In the genomic region with DNA sequence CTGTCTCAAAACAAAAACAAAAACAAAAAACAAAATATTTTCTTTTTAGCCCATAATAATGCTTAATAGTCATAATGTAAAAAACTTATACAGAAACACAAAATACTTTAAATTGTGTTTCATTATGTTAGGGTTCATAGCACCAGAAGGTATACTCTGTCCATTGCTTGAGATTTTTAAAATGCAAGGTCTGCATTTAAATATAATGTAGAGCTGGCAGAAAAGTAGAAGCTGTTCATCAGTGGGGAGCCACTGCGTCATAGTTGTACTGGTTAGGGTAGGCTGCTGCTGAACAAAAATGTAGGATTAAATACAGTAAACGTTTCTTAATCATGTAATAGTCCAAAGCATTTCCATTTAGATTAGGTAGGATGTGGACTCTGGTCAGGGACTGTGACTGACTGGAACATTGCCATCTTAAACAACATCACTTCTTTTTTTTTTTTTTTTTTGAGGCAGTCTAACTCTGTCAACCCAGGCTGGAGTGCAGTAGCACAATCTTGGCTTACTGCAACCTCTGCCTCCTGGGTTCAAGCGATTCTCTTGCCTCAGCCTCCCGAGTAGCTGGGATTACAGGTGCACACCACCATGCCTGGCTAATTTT, we compare ENCODE assay signal across 22 cellular contexts.
DNase-seq lines count a peak whose midpoint lies in the region; ATAC-seq, FAIRE-seq and TF ChIP-seq lines count a peak whose summit lies in the region.
"Had no signal": no experiment of that assay in that cellular context is flagged by ENCODE, and none has a peak within 500 bp of the region (broad histone marks: within the 10 kb centered on the region; RNA-seq: fewer than 3 reads in every experiment).

No MANE protein-coding gene starts in this region.

- CTCF ChIA-PET in IMR-90 (lab: Yijun Ruan, JAX): interaction anchor here (0.7 kb wide), 1 partner anchor 57 kb away, joined by 5 read pairs; no protein-coding TSS in a partner anchor

- DNase-seq in IMR-90 (no peak), left colon (no peak), right lobe of liver (peak in 1 of 3 donors; percentile 47), small intestine (peak; percentile 84), H7 (no peak), SW480 (ENCODE audit: low spot score) (no peak)
- DNase-seq in activated naive CD4-positive, alpha-beta T cell treated with Interleukin-2 at 50 U/mL for 16 hours: no peak
- DNase-seq: ACHN; BE2C; C1 segment of cervical spinal cord; CD4-positive, CD25-positive, alpha-beta regulatory T cell; CD8-positive, alpha-beta memory T cell; COR-L47; HFFc6 had no signal

- no peaks in the 10 kb centered on the region for H3K9me1 ChIP-seq in IMR-90 (ENCODE audit: insufficient read depth, low read length)

- no peak overlapping the region for H2BK15ac ChIP-seq in IMR-90 (ENCODE audit: low read depth, low read length)

- no TSS peak for BruUV-seq in IMR-90 (replicated peaks; lab: Mats Ljungman, UMichigan)

- no peaks in the 10 kb centered on the region; a peak in 1 of 4 replicates for H3K79me1 ChIP-seq in IMR-90 (ENCODE audit: low read depth in 1 of 2, low read length in 2 of 2)

- H3K4me3 ChIP-seq in IMR-90 (ENCODE audit: insufficient read depth, low read depth, low read length) (no peak overlapping the region), right lobe of liver (no peak overlapping the region), small intestine (ENCODE audit: low read depth in 1 of 2, low read length in 2 of 2) (no peak overlapping the region), H7 (ENCODE audit: insufficient read depth, low read depth, low read length) (no peak overlapping the region)
- H3K4me3 ChIP-seq: GM23338 had no signal

- 0 out of 2 replicates have a peak, but pooled peaks cover 2% of the 10 kb centered on the region for H3K36me3 ChIP-seq in IMR-90 (ENCODE audit: control insufficient read depth, insufficient read depth, low read length)
- peaks cover 0 to 1% (median 0%) of the 10 kb centered on the region in 4 donors for H3K36me3 ChIP-seq in right lobe of liver
- H3K36me3 ChIP-seq in small intestine (ENCODE audit: control insufficient read depth in 2 of 2, insufficient read depth in 2 of 2, low read length in 2 of 2): peaks cover 0 to 3% of the 10 kb centered on the region in 2 donors
- H3K36me3 ChIP-seq in H7 (replicated peaks; ENCODE audit: control insufficient read depth, insufficient read depth, low read length): no peaks in the 10 kb centered on the region
- H3K36me3 ChIP-seq: BE2C had no signal

- H3K4me2 ChIP-seq in IMR-90 (ENCODE audit: low read depth, low read length): no peak overlapping the region
- H3K4me2 ChIP-seq: GM23338 had no signal

- dilution Hi-C loops in IMR-90 (cut with HindIII; ENCODE audit: low sequenced_read_pairs, unreplicated experiment): no loop called here

- no peak overlapping the region for H2BK5ac ChIP-seq in IMR-90 (ENCODE audit: low read depth, low read length, poor library complexity, severe bottlenecking)

- no peak for FAIRE-seq in small intestine (lab: Jason Lieb, UNC)
- FAIRE-seq: D721Med, GM12891, H54, HTR-8/SVneo had no signal

- no peak overlapping the region for H3K9ac ChIP-seq in IMR-90 (ENCODE audit: low read depth, low read length)

- no peaks in the 10 kb centered on the region for H4K20me1 ChIP-seq in IMR-90 (ENCODE audit: insufficient read depth, low read length)

- in situ Hi-C loops in IMR-90 (cut with MboI; ENCODE audit: low sequenced_read_pairs): no loop called here

- H3K4ac ChIP-seq in IMR-90 (ENCODE audit: low read depth, low read length): no peak overlapping the region

- H3K23ac ChIP-seq in IMR-90 (ENCODE audit: low read depth, low read length): no peak overlapping the region

- no peak overlapping the region for H4K8ac ChIP-seq in IMR-90 (ENCODE audit: low read depth in 2 of 2, low read length in 2 of 2)

- no peak overlapping the region for H2AK9ac ChIP-seq in IMR-90 (replicated peaks; ENCODE audit: low read depth, low read length, poor library complexity)

- H2BK20ac ChIP-seq in IMR-90 (ENCODE audit: low read depth, low read length): no peak overlapping the region

- ATAC-seq in IMR-90 (ENCODE audit: low read depth) (no peak), left colon (peak; percentile 95), right lobe of liver (peak; percentile 82 to 92 (median 90)), GM18517 (IDR thresholded peaks at IDR 0.05; ENCODE audit: unreplicated experiment) (no peak)
- ATAC-seq: GM23338, HCT116 had no signal

- TF ChIP-seq RAD21 in IMR-90 (IDR thresholded peaks at IDR 0.05; ENCODE audit: low read length): no peak

- H2BK120ac ChIP-seq in IMR-90 (ENCODE audit: low read depth, low read length): no peak overlapping the region

- no peaks in the 10 kb centered on the region for H3K4me1 ChIP-seq in IMR-90 (ENCODE audit: control insufficient read depth, insufficient read depth, low read length)
- H3K4me1 ChIP-seq in right lobe of liver: no peaks in the 10 kb centered on the region
- no peaks in the 10 kb centered on the region for H3K4me1 ChIP-seq in small intestine (ENCODE audit: control insufficient read depth in 2 of 2, insufficient read depth in 1 of 2, low read depth in 1 of 2, low read length in 1 of 2)
- H3K4me1 ChIP-seq: BE2C had no signal

- no peaks in the 10 kb centered on the region for H3K9me3 ChIP-seq in IMR-90 (ENCODE audit: control insufficient read depth, insufficient read depth, low read length)
- H3K9me3 ChIP-seq in right lobe of liver: no peaks in the 10 kb centered on the region
- H3K9me3 ChIP-seq in small intestine (ENCODE audit: control insufficient read depth, low read depth): no peaks in the 10 kb centered on the region
- H3K9me3 ChIP-seq: BE2C had no signal

- no peak overlapping the region for H2AK5ac ChIP-seq in IMR-90 (ENCODE audit: low read depth, low read length)

- POLR2A ChIA-PET in IMR-90 (lab: Charles Lee; ENCODE audit: unreplicated experiment): no interaction called here

- no CpG with 5 or more reads among the region's 4 CpGs for WGBS in IMR-90 (ENCODE audit: extremely low coverage in 2 of 2, insufficient read length in 1 of 2), 2 experiments
- 42% methylated on average over 3 of the region's 4 CpGs for WGBS in right lobe of liver (ENCODE audit: insufficient coverage, low coverage, low lambda C conversion rate, missing lambda C conversion rate)
- 41 to 73% (median 63%) methylated on average over 4 of the region's 4 CpGs for WGBS in small intestine, 3 donors

- no peak for TF ChIP-seq CTCF in IMR-90 (conservative IDR thresholded peaks at IDR 0.05; ENCODE audit: low read depth, low read length)
- TF ChIP-seq CTCF in right lobe of liver (IDR thresholded peaks at IDR 0.05): no peak

- H3K18ac ChIP-seq in IMR-90 (ENCODE audit: low read depth, low read length): no peak overlapping the region

- no peak overlapping the region for H3K56ac ChIP-seq in IMR-90 (ENCODE audit: extremely low read depth, insufficient read depth, low read length)

- no peak overlapping the region for H4K5ac ChIP-seq in IMR-90 (ENCODE audit: low read depth, low read length)

- H3K27me3 ChIP-seq in IMR-90 (ENCODE audit: control insufficient read depth, insufficient read depth, low read length) (no peaks in the 10 kb centered on the region), right lobe of liver (no peaks in the 10 kb centered on the region), small intestine (ENCODE audit: control insufficient read depth in 2 of 2, insufficient read depth in 2 of 2, low read length in 2 of 2) (no peaks in the 10 kb centered on the region), H7 (ENCODE audit: control insufficient read depth, insufficient read depth, low read length) (no peaks in the 10 kb centered on the region)
- H3K27me3 ChIP-seq: BE2C had no signal

- H2AFZ ChIP-seq in IMR-90 (replicated peaks; ENCODE audit: low read length, poor library complexity): no peak overlapping the region
- H2AFZ ChIP-seq: GM23338 had no signal

- intact Hi-C loops in IMR-90 (cut with micrococcal nuclease): no loop called here
- intact Hi-C loops in left colon (cut with DNase I, micrococcal nuclease): no loop called here
- intact Hi-C loops in right lobe of liver (cut with DNase I): no loop called here

- no peak overlapping the region for H3K14ac ChIP-seq in IMR-90 (replicated peaks; ENCODE audit: low read depth, low read length)

- H4K91ac ChIP-seq in IMR-90 (ENCODE audit: insufficient read depth, low read depth, low read length): no peak overlapping the region

- H3K27ac ChIP-seq in IMR-90 (ENCODE audit: insufficient read depth, low read length): no peak overlapping the region
- no peak overlapping the region for H3K27ac ChIP-seq in right lobe of liver
- no peak overlapping the region for H3K27ac ChIP-seq in small intestine (ENCODE audit: low read depth in 1 of 2, low read length in 1 of 2)
- H3K27ac ChIP-seq: HL-60 had no signal

- TF ChIP-seq POLR2A in IMR-90 (IDR thresholded peaks at IDR 0.05; ENCODE audit: low read depth, low read length): no peak
- no peak for TF ChIP-seq POLR2A in right lobe of liver (IDR thresholded peaks at IDR 0.05)

TF ChIP-seq in IMR-90, 13 proteins besides CTCF, POLR2A, EP300 and RAD21:
- TF ChIP-seq RFX5 (IDR thresholded peaks at IDR 0.05; ENCODE audit: low read depth, low read length) (no peak), MAFK (IDR thresholded peaks at IDR 0.05; ENCODE audit: low read depth, low read length) (peak; percentile 28; the same call in 1 of the 2 replicates)

Comparison
In these comparisons a context has a peak if more than half of its experiments do, and no peak if none do; other contexts are left out.
1. ATAC-seq: peak in left colon (single experiment) and right lobe of liver (4 of 4); none in IMR-90 (single experiment) and GM18517 (single experiment).